ENCODE assay signal across 14 cellular contexts in genomic region chr1:108082006-108082405, GRCh38.
A peak's percentile ranks its signal among the peaks of the same experiment; 100 is the strongest.
DNase-seq lines count a peak whose midpoint lies in the region; ATAC-seq and TF ChIP-seq lines count a peak whose summit lies in the region.
"Had no signal": no experiment of that assay in that cellular context is flagged by ENCODE, and none has a peak within 500 bp of the region (broad histone marks: within the 10 kb centered on the region; RNA-seq: fewer than 3 reads in every experiment).

No MANE protein-coding gene starts in this region.

- no peak for ATAC-seq in activated T-cell treated with anti-CD3 and anti-CD28 coated beads, Interleukin-2, amount 50 U/mL, for 4 hours
- ATAC-seq in psoas muscle = peak; percentile 64 to 91 (median 78)
- ATAC-seq in HG03045 (IDR thresholded peaks at IDR 0.05; ENCODE audit: unreplicated experiment) = no peak
- ATAC-seq in HG02588 (IDR thresholded peaks at IDR 0.05; ENCODE audit: unreplicated experiment) = no peak
- ATAC-seq: activated CD8-positive, alpha-beta memory T cell treated with anti-CD3 and anti-CD28 coated beads, Interleukin-2, amount 10 ng/mL, durations not matched to agents 7 days and 5 days had no signal

- no peaks in the 10 kb centered on the region for H3K27me3 ChIP-seq in psoas muscle (ENCODE audit: insufficient read depth in 3 of 3, low read length in 2 of 3)
- H3K27me3 ChIP-seq: esophagus squamous epithelium, SJCRH30, spleen had no signal

- H3K27ac Mint-ChIP-seq in activated T-cell treated with anti-CD3 and anti-CD28 coated beads, Interleukin-2, amount 50 U/mL, for 24 hours = peak overlapping the region; percentile 48
- no peak overlapping the region for H3K27ac Mint-ChIP-seq in chondrocyte (ENCODE audit: unreplicated experiment)

- intact Hi-C loops in psoas muscle (cut with DNase I) = no loop called here

- no peaks in the 10 kb centered on the region for H3K36me3 ChIP-seq in psoas muscle (ENCODE audit: insufficient read depth in 1 of 2, low read depth in 1 of 2)
- H3K36me3 ChIP-seq: esophagus squamous epithelium, SJCRH30, spleen had no signal

- no peak overlapping the region for H3K4me3 ChIP-seq in psoas muscle
- H3K4me3 ChIP-seq: coronary artery, esophagus squamous epithelium, lung, SJCRH30, spleen had no signal

- H3K4me1 ChIP-seq in psoas muscle = peaks cover 4% of the 10 kb centered on the region
- H3K4me1 ChIP-seq: esophagus squamous epithelium, SJCRH30 had no signal

- H3K9me3 Mint-ChIP-seq in activated T-cell treated with anti-CD3 and anti-CD28 coated beads, Interleukin-2, amount 50 U/mL, for 24 hours = no peaks in the 10 kb centered on the region
- H3K9me3 Mint-ChIP-seq in activated T-cell treated with anti-CD3 and anti-CD28 coated beads, Interleukin-2, amount 50 U/mL, for 4 hours = no peaks in the 10 kb centered on the region
- no peaks in the 10 kb centered on the region for H3K9me3 Mint-ChIP-seq in chondrocyte (ENCODE audit: low read depth)

- H3K36me3 Mint-ChIP-seq in activated T-cell treated with anti-CD3 and anti-CD28 coated beads, Interleukin-2, amount 50 U/mL, for 24 hours (ENCODE audit: low read depth) = no peaks in the 10 kb centered on the region
- no peaks in the 10 kb centered on the region for H3K36me3 Mint-ChIP-seq in activated T-cell treated with anti-CD3 and anti-CD28 coated beads, Interleukin-2, amount 50 U/mL, for 4 hours (ENCODE audit: insufficient read depth)
- no peaks in the 10 kb centered on the region for H3K36me3 Mint-ChIP-seq in chondrocyte (ENCODE audit: low read depth)
- H3K36me3 Mint-ChIP-seq: activated CD8-positive, alpha-beta memory T cell treated with anti-CD3 and anti-CD28 coated beads, Interleukin-2, amount 10 ng/mL, durations not matched to agents 7 days and 5 days had no signal

- no peak overlapping the region for H3K4me3 Mint-ChIP-seq in activated T-cell treated with anti-CD3 and anti-CD28 coated beads, Interleukin-2, amount 50 U/mL, for 24 hours
- H3K4me3 Mint-ChIP-seq in activated T-cell treated with anti-CD3 and anti-CD28 coated beads, Interleukin-2, amount 50 U/mL, for 4 hours = no peak overlapping the region
- H3K4me3 Mint-ChIP-seq in chondrocyte (ENCODE audit: unreplicated experiment) = no peak overlapping the region
- H3K4me3 Mint-ChIP-seq: activated CD8-positive, alpha-beta memory T cell treated with anti-CD3 and anti-CD28 coated beads, Interleukin-2, amount 10 ng/mL, durations not matched to agents 7 days and 5 days had no signal

- H3K27me3 Mint-ChIP-seq in activated T-cell treated with anti-CD3 and anti-CD28 coated beads, Interleukin-2, amount 50 U/mL, for 24 hours = no peaks in the 10 kb centered on the region
- H3K27me3 Mint-ChIP-seq in activated T-cell treated with anti-CD3 and anti-CD28 coated beads, Interleukin-2, amount 50 U/mL, for 4 hours (ENCODE audit: low read depth) = no peaks in the 10 kb centered on the region
- H3K27me3 Mint-ChIP-seq in chondrocyte (ENCODE audit: low read depth) = peaks cover 17% of the 10 kb centered on the region
- H3K27me3 Mint-ChIP-seq: activated CD8-positive, alpha-beta memory T cell treated with anti-CD3 and anti-CD28 coated beads, Interleukin-2, amount 10 ng/mL, durations not matched to agents 7 days and 5 days had no signal

- no peaks in the 10 kb centered on the region for H3K9me3 ChIP-seq in psoas muscle
- H3K9me3 ChIP-seq: esophagus squamous epithelium, SJCRH30, spleen had no signal

- no peak for DNase-seq in activated T-cell treated with anti-CD3 and anti-CD28 coated beads, Interleukin-2, amount 50 U/mL, for 24 hours
- DNase-seq in activated T-cell treated with anti-CD3 and anti-CD28 coated beads, Interleukin-2, amount 50 U/mL, for 4 hours = no peak
- DNase-seq in UCSD-AML1 (lab: John Stamatoyannopoulos, UW; ENCODE audit: unreplicated experiment) (peak; percentile 14), globus pallidus (ENCODE audit: low spot score) (peak; percentile 60), psoas muscle (peak in 1 of 2 donors; percentile 14), chondrocyte (ENCODE audit: low spot score) (no peak)
- DNase-seq: activated CD8-positive, alpha-beta memory T cell treated with anti-CD3 and anti-CD28 coated beads, Interleukin-2, amount 10 ng/mL, durations not matched to agents 7 days and 5 days; esophagus squamous epithelium; SJCRH30; spleen had no signal

- no peak overlapping the region for H3K27ac ChIP-seq in psoas muscle
- H3K27ac ChIP-seq: coronary artery, esophagus squamous epithelium, SJCRH30 had no signal

- whole genome bisulfite sequencing in psoas muscle, 3 donors = 22 to 42% (median 34%) methylated on average over 4 of the region's 4 CpGs

- peaks cover 66% of the 10 kb centered on the region for H3K4me1 Mint-ChIP-seq in activated T-cell treated with anti-CD3 and anti-CD28 coated beads, Interleukin-2, amount 50 U/mL, for 24 hours (ENCODE audit: low read depth)
- H3K4me1 Mint-ChIP-seq in activated T-cell treated with anti-CD3 and anti-CD28 coated beads, Interleukin-2, amount 50 U/mL, for 4 hours (ENCODE audit: low read depth) = peaks cover 68% of the 10 kb centered on the region
- H3K4me1 Mint-ChIP-seq in chondrocyte (ENCODE audit: low read depth) = no peaks in the 10 kb centered on the region

- TF ChIP-seq CTCF in psoas muscle (IDR thresholded peaks at IDR 0.05) = no peak
- no peak for TF ChIP-seq CTCF in chondrocyte (IDR thresholded peaks at IDR 0.05)

Comparison
In these comparisons a context has a peak if more than half of its experiments do, and no peak if none do; other contexts are left out.
1. DNase-seq: peak in UCSD-AML1 (single experiment) and globus pallidus (single experiment); none in activated T-cell treated with anti-CD3 and anti-CD28 coated beads, Interleukin-2, amount 50 U/mL, for 24 hours (single experiment), activated T-cell treated with anti-CD3 and anti-CD28 coated beads, Interleukin-2, amount 50 U/mL, for 4 hours (single experiment) and chondrocyte (single experiment).
2. ATAC-seq: peak in psoas muscle (4 of 4); none in activated T-cell treated with anti-CD3 and anti-CD28 coated beads, Interleukin-2, amount 50 U/mL, for 4 hours (0 of 2), HG03045 (single experiment) and HG02588 (single experiment).